ENCODE assay signal across 9 cellular contexts in genomic region chr20:34065260-34065659, GRCh38. TPM values are rescaled to one million over a fixed set of nuclear protein-coding genes. Genes with fewer than 3 reads are reported as not detected.
DNase-seq lines count a peak whose midpoint lies in the region; TF ChIP-seq lines count a peak whose summit lies in the region.
"Had no signal": no experiment of that assay in that cellular context is flagged by ENCODE, and none has a peak within 500 bp of the region (broad histone marks: within the 10 kb centered on the region; RNA-seq: fewer than 3 reads in every experiment).

No MANE protein-coding gene starts in this region.

- no peak overlapping the region for H3K14ac ChIP-seq in mesenchymal stem cell (ENCODE audit: low read length in 2 of 2)

- peak overlapping the region; percentile 20 for H4K91ac ChIP-seq in mesenchymal stem cell (ENCODE audit: low read length)

- no peak overlapping the region for H2BK5ac ChIP-seq in mesenchymal stem cell (ENCODE audit: low read depth, low read length, poor library complexity, severe bottlenecking)

- no peaks in the 10 kb centered on the region for H3K9me3 ChIP-seq in mesenchymal stem cell (ENCODE audit: control insufficient read depth, low read length)

- H3K9ac ChIP-seq in mesenchymal stem cell (ENCODE audit: low read length): no peak overlapping the region

- 78% methylated on average over 2 of the region's 2 CpGs for WGBS in mesenchymal stem cell

- H2BK12ac ChIP-seq in mesenchymal stem cell (ENCODE audit: low read length in 2 of 2): no peak overlapping the region

- H3K4me2 ChIP-seq in mesenchymal stem cell (ENCODE audit: low read length, poor library complexity, severe bottlenecking): no peak overlapping the region

- no peak overlapping the region for H4K8ac ChIP-seq in mesenchymal stem cell (ENCODE audit: low read length)

- no peak overlapping the region for H3K27ac ChIP-seq in mesenchymal stem cell (ENCODE audit: low read length, poor library complexity, severe bottlenecking)

- no peak overlapping the region for H3K4ac ChIP-seq in mesenchymal stem cell (ENCODE audit: low read depth in 1 of 2, low read length in 2 of 2)

- H3K4me1 ChIP-seq in mesenchymal stem cell (ENCODE audit: control insufficient read depth, insufficient read depth, low read depth, low read length): peaks cover 7% of the 10 kb centered on the region

- peak; percentile 52 for DNase-seq in AG09319 (ENCODE audit: extremely low read depth, low read depth)
- peak; percentile 58 for DNase-seq in HT1080 (ENCODE audit: low read depth)
- DNase-seq in cardiac fibroblast (ENCODE audit: low read depth in 2 of 2): peak; percentile 44 to 67
- peak; percentile 76 for DNase-seq in mesenchymal stem cell
- no peak for DNase-seq in DMS79 (lab: John Stamatoyannopoulos, UW)
- no peak for DNase-seq in germinal center (ENCODE audit: low spot score)
- DNase-seq in AML-193 (lab: John Stamatoyannopoulos, UW): no peak
- DNase-seq in COLO829 (ENCODE audit: low spot score): no peak
- DNase-seq: retina had no signal

- H3K79me1 ChIP-seq in mesenchymal stem cell (replicated peaks; ENCODE audit: low read length, poor library complexity, severe bottlenecking): peaks cover 48% of the 10 kb centered on the region

- no peak overlapping the region for H2BK15ac ChIP-seq in mesenchymal stem cell (ENCODE audit: low read depth, poor library complexity, severe bottlenecking)

- no peak overlapping the region for H3K4me3 ChIP-seq in cardiac fibroblast (replicated peaks in 1 of 2; ENCODE audit: low read depth in 2 of 2, low read length in 2 of 2)
- no peak overlapping the region for H3K4me3 ChIP-seq in mesenchymal stem cell (ENCODE audit: insufficient read depth in 1 of 2, low read depth in 1 of 2, low read length in 2 of 2)

- no peak overlapping the region for H2AFZ ChIP-seq in mesenchymal stem cell (ENCODE audit: low read depth, low read length)

- no peak overlapping the region for H2AK5ac ChIP-seq in mesenchymal stem cell (ENCODE audit: low read length, severe bottlenecking)

- no peak overlapping the region for H3K18ac ChIP-seq in mesenchymal stem cell (ENCODE audit: low read depth in 1 of 2, low read length in 2 of 2)

- TF ChIP-seq CTCF in AG09319 (IDR thresholded peaks at IDR 0.05; ENCODE audit: low read depth, low read length) (no peak), cardiac fibroblast (IDR thresholded peaks at IDR 0.05; ENCODE audit: low read depth, low read length) (no peak)

- H3K23ac ChIP-seq in mesenchymal stem cell (ENCODE audit: low read length in 2 of 2): no peak overlapping the region

- peaks cover 0 to 8% of the 10 kb centered on the region in 2 experiments for H3K36me3 ChIP-seq in mesenchymal stem cell (ENCODE audit: control insufficient read depth in 1 of 2, insufficient read depth in 2 of 2, low read depth in 1 of 2, low read length in 2 of 2)

- no peak overlapping the region for H2BK120ac ChIP-seq in mesenchymal stem cell (ENCODE audit: low read depth, low read length)

- no peaks in the 10 kb centered on the region for H3K27me3 ChIP-seq in mesenchymal stem cell (ENCODE audit: control insufficient read depth in 1 of 2, insufficient read depth in 1 of 2, low read length in 2 of 2)

RNA-seq across cellular contexts. Expression of gene EIF2S2, which starts 46.8 kb away (rescaled TPM):
- total RNA-seq in HT1080 (2014; rRNA removed; shearing (Covaris generic)): 123 and 125 TPM in 2 replicates
- polyA plus RNA-seq in HT1080 (2015; cell fraction: cytosol; rRNA removed): 165 and 180 TPM in 2 replicates
- 76.5 and 93.5 TPM in 2 replicates for polyA plus RNA-seq in HT1080 (2015; cell fraction: nucleus; rRNA removed)
- 204 TPM for polyA plus RNA-seq in mesenchymal stem cell (2013, experiment 1 of 2)
- 209 TPM for polyA plus RNA-seq in mesenchymal stem cell (2013, experiment 2 of 2)

Comparison
In these comparisons a context has a peak if more than half of its experiments do, and no peak if none do; other contexts are left out.
1. DNase-seq: peak in AG09319 (single experiment), HT1080 (single experiment), cardiac fibroblast (2 of 2) and mesenchymal stem cell (single experiment); none in DMS79 (single experiment), germinal center (single experiment), AML-193 (0 of 2) and COLO829 (single experiment).